2 cellular contexts compared by ENCODE assay signal in the genomic region with DNA sequence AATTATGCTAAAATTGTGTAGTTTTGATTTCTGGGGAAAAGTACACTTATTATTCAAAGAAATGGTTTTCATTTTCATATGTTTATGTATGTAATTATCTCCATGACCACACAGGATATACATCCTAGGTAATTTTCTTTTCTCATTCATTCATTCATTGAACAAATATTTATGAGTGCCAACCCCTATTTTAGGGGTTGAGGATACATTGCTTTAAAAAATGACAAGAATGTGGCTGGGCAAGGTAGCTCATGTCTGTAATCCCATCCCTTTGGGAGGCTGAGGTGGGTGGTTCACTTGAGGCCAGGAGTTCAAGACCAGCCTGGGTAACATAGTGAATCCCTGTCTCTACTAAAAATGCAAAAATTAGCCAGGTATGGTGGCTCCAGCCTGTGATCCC.
TF ChIP-seq lines count a peak whose summit lies in the region.

No MANE protein-coding gene starts in this region.

TF ChIP-seq in HCT116, 20 proteins besides CTCF, POLR2A, EP300 and RAD21:
- no peak for TF ChIP-seq SRF (IDR thresholded peaks at IDR 0.05; ENCODE audit: low read depth)
- TF ChIP-seq, protein P1, sequence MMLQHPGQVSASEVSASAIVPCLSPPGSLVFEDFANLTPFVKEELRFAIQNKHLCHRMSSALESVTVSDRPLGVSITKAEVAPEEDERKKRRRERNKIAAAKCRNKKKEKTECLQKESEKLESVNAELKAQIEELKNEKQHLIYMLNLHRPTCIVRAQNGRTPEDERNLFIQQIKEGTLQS (IDR thresholded peaks at IDR 0.05), result no peak
- no peak for TF ChIP-seq EZH2 (IDR thresholded peaks at IDR 0.05)
- TF ChIP-seq JUND (IDR thresholded peaks at IDR 0.05), result no peak
- no peak for TF ChIP-seq EGR1 (IDR thresholded peaks at IDR 0.05; ENCODE audit: low read depth)
- TF ChIP-seq FOSL1 (IDR thresholded peaks at IDR 0.05; ENCODE audit: low read depth), result no peak
- no peak for TF ChIP-seq SP1 (IDR thresholded peaks at IDR 0.05; ENCODE audit: low read depth)
- TF ChIP-seq EZH2phosphoT487 (IDR thresholded peaks at IDR 0.05; ENCODE audit: borderline replicate concordance), result no peak
- TF ChIP-seq ZFX (IDR thresholded peaks at IDR 0.05), result no peak
- TF ChIP-seq CBX3 (IDR thresholded peaks at IDR 0.05; ENCODE audit: low read depth), result no peak
- TF ChIP-seq ELF1 (IDR thresholded peaks at IDR 0.05; ENCODE audit: borderline replicate concordance, low read depth), result no peak
- TF ChIP-seq POLR2AphosphoS5 (IDR thresholded peaks at IDR 0.05; ENCODE audit: low read depth, low read length), result no peak
- no peak for TF ChIP-seq ZNF274 (IDR thresholded peaks at IDR 0.05; ENCODE audit: low read depth, low read length)
- TF ChIP-seq SIN3A (IDR thresholded peaks at IDR 0.05; ENCODE audit: low read depth), result no peak
- TF ChIP-seq, protein P2, sequence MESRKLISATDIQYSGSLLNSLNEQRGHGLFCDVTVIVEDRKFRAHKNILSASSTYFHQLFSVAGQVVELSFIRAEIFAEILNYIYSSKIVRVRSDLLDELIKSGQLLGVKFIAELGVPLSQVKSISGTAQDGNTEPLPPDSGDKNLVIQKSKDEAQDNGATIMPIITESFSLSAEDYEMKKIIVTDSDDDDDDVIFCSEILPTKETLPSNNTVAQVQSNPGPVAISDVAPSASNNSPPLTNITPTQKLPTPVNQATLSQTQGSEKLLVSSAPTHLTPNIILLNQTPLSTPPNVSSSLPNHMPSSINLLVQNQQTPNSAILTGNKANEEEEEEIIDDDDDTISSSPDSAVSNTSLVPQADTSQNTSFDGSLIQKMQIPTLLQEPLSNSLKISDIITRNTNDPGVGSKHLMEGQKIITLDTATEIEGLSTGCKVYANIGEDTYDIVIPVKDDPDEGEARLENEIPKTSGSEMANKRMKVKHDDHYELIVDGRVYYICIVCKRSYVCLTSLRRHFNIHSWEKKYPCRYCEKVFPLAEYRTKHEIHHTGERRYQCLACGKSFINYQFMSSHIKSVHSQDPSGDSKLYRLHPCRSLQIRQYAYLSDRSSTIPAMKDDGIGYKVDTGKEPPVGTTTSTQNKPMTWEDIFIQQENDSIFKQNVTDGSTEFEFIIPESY (IDR thresholded peaks at IDR 0.05; ENCODE audit: extremely low read depth, insufficient replicate concordance, low read length), result no peak
- TF ChIP-seq, protein P3, sequence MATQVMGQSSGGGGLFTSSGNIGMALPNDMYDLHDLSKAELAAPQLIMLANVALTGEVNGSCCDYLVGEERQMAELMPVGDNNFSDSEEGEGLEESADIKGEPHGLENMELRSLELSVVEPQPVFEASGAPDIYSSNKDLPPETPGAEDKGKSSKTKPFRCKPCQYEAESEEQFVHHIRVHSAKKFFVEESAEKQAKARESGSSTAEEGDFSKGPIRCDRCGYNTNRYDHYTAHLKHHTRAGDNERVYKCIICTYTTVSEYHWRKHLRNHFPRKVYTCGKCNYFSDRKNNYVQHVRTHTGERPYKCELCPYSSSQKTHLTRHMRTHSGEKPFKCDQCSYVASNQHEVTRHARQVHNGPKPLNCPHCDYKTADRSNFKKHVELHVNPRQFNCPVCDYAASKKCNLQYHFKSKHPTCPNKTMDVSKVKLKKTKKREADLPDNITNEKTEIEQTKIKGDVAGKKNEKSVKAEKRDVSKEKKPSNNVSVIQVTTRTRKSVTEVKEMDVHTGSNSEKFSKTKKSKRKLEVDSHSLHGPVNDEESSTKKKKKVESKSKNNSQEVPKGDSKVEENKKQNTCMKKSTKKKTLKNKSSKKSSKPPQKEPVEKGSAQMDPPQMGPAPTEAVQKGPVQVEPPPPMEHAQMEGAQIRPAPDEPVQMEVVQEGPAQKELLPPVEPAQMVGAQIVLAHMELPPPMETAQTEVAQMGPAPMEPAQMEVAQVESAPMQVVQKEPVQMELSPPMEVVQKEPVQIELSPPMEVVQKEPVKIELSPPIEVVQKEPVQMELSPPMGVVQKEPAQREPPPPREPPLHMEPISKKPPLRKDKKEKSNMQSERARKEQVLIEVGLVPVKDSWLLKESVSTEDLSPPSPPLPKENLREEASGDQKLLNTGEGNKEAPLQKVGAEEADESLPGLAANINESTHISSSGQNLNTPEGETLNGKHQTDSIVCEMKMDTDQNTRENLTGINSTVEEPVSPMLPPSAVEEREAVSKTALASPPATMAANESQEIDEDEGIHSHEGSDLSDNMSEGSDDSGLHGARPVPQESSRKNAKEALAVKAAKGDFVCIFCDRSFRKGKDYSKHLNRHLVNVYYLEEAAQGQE (IDR thresholded peaks at IDR 0.05; ENCODE audit: low read depth), result no peak
- TF ChIP-seq MAX (IDR thresholded peaks at IDR 0.05), result no peak
- no peak for TF ChIP-seq CEBPB (IDR thresholded peaks at IDR 0.05; ENCODE audit: low read depth)
- no peak for TF ChIP-seq TCF7L2 (IDR thresholded peaks at IDR 0.05; ENCODE audit: borderline replicate concordance, extremely low read depth, insufficient read depth, insufficient read length)
- no peak for TF ChIP-seq YY1 (IDR thresholded peaks at IDR 0.05; ENCODE audit: extremely low read depth, insufficient replicate concordance, low read depth, low read length)

TF ChIP-seq in K562, 482 proteins besides CTCF, POLR2A, EP300 and RAD21:
- TF ChIP-seq ZNF592 (IDR thresholded peaks at IDR 0.05) (no peak), ZNF79 (CRISPR knock-in tag; IDR thresholded peaks at IDR 0.05; ENCODE audit: low read depth) (no peak), TFAM (CRISPR knock-in tag; conservative IDR thresholded peaks at IDR 0.05) (no peak), HDAC2 (IDR thresholded peaks at IDR 0.05) (no peak), ZNF609 (CRISPR knock-in tag; IDR thresholded peaks at IDR 0.05; ENCODE audit: borderline replicate concordance) (no peak), ELF4 (CRISPR knock-in tag; IDR thresholded peaks at IDR 0.05) (no peak), ZNF184 (CRISPR knock-in tag; IDR thresholded peaks at IDR 0.05) (no peak), SPI1 (IDR thresholded peaks at IDR 0.05; ENCODE audit: borderline replicate concordance, low read depth, low read length) (no peak), ZNF217 (CRISPR knock-in tag; IDR thresholded peaks at IDR 0.05) (no peak), THRAP3 (IDR thresholded peaks at IDR 0.05; ENCODE audit: borderline replicate concordance) (no peak), NONO (IDR thresholded peaks at IDR 0.05; ENCODE audit: low read depth in 2 of 2, low read length in 1 of 2) (no peak), DLX4 (CRISPR knock-in tag; IDR thresholded peaks at IDR 0.05) (no peak), PTTG1 (tag; IDR thresholded peaks at IDR 0.05; ENCODE audit: low read depth) (no peak), HDAC6 (IDR thresholded peaks at IDR 0.05; ENCODE audit: low read depth, low read length) (no peak)
- TF ChIP-seq, protein P4, sequence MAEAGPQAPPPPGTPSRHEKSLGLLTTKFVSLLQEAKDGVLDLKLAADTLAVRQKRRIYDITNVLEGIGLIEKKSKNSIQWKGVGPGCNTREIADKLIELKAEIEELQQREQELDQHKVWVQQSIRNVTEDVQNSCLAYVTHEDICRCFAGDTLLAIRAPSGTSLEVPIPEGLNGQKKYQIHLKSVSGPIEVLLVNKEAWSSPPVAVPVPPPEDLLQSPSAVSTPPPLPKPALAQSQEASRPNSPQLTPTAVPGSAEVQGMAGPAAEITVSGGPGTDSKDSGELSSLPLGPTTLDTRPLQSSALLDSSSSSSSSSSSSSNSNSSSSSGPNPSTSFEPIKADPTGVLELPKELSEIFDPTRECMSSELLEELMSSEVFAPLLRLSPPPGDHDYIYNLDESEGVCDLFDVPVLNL (CRISPR knock-in tag; IDR thresholded peaks at IDR 0.05; ENCODE audit: low read depth), result no peak
